In the genomic region with DNA sequence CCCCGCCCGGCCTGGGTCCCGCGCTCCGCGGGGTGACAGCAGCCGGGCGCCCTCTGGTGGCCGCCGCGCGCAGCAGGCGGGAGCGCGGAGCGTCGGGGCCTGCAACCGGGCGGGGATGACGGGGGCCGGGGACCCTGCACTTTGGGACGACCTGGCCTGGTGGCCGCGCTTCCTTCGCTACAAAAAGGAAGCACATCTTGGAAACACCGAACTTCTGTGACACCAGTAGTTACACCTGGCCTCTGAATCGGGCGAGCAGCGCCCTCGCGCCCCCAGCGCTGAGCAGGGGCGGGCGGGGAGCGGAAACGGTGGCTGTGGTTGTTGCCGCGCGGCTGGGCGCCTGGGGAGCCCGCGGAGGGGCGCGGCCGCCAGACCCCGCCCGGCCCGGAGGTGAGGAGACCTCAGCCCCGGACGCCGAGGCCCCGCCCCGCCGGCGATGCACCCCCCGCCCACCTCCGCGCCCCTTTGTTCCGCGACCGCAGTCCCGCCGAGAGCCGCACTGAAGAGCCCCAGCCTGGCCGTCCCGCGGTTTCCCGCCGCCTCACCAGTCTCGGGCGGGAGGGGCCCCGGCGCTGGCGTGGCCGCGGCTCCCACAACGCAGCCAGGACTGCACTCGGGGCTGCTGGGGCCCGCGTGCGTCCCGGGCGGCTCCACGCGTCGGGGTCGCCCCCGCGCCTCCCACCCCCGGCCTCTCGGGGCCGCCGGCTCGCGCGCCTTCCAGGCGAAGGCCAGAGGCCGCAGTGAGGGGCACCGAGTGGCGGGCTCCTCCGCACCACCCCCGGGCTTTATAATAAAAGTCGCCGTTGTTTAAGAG, we compare ENCODE assay signal across 8 cellular contexts. TPM values are rescaled to one million over a fixed set of nuclear protein-coding genes. Genes with fewer than 3 reads are reported as not detected.
A peak's percentile ranks its signal among the peaks of the same experiment; 100 is the strongest.
DNase-seq lines count a peak whose midpoint lies in the region; ATAC-seq, FAIRE-seq and TF ChIP-seq lines count a peak whose summit lies in the region.

No MANE protein-coding gene starts in this region.

- H3K9me3 ChIP-seq in PC-3 (ENCODE audit: low read length): no peaks in the 10 kb centered on the region
- no peaks in the 10 kb centered on the region for H3K9me3 ChIP-seq in thyroid gland

- peak overlapping the region; percentile 88 for H2AFZ ChIP-seq in PC-3 (ENCODE audit: low read length)

- POLR2A ChIA-PET in PC-3 (lab: Charles Lee; ENCODE audit: unreplicated experiment): interaction anchor here (0.7 kb wide), 1 partner anchor 57 kb away, joined by 3 read pairs; no protein-coding TSS in a partner anchor

- peak overlapping the region; percentile 86 for H3K4me2 ChIP-seq in PC-3 (ENCODE audit: low read length)

- FAIRE-seq in HTR-8/SVneo (lab: Jason Lieb, UNC): no peak

- H3K9me2 ChIP-seq in PC-3 (replicated peaks; ENCODE audit: low read length): no peaks in the 10 kb centered on the region

- peak overlapping the region; percentile 86 for H3K9ac ChIP-seq in PC-3 (ENCODE audit: low read length)

- H3K27me3 ChIP-seq in PC-3 (ENCODE audit: low read length) (no peaks in the 10 kb centered on the region), foreskin keratinocyte (no peaks in the 10 kb centered on the region), thyroid gland (no peaks in the 10 kb centered on the region)

- CTCF ChIA-PET in PC-3 (lab: Charles Lee): interaction anchor here (1.7 kb wide), 1 partner anchor 57 kb away, joined by 16 read pairs; no protein-coding TSS in a partner anchor

- H3K4me1 ChIP-seq in PC-3 (ENCODE audit: insufficient read depth, low read length) (peaks cover 35% of the 10 kb centered on the region), foreskin keratinocyte (peaks cover 7% of the 10 kb centered on the region), thyroid gland (peaks cover 8 to 19% of the 10 kb centered on the region in 2 donors)

- peaks cover 5% of the 10 kb centered on the region for H3F3A ChIP-seq in PC-3 (ENCODE audit: low read length, unreplicated experiment)

- TF ChIP-seq POLR2A in thyroid gland (IDR thresholded peaks at IDR 0.05): peak in 1 of 2 donors; percentile 10

- H3K36me3 ChIP-seq in PC-3 (ENCODE audit: low read depth, low read length) (no peaks in the 10 kb centered on the region), thyroid gland (no peaks in the 10 kb centered on the region)

- ATAC-seq in GM21360 (IDR thresholded peaks at IDR 0.05; ENCODE audit: unreplicated experiment): peak; percentile 44
- ATAC-seq in PC-3: peak; percentile 57
- peak; percentile 57 for ATAC-seq in foreskin keratinocyte

- intact Hi-C loops in PC-3 (cut with micrococcal nuclease) (loop anchor here (1.0 to 5.0 kb wide), 4 partner anchors 12 to 124 kb away; a partner anchor contains a TSS), thyroid gland (cut with DNase I) (loop anchor here (5.0 kb wide), 1 partner anchor 59 kb away; a partner anchor contains a TSS)

- H3K27ac ChIP-seq in PC-3 (ENCODE audit: low read length): peak overlapping the region; percentile 86
- H3K27ac ChIP-seq in foreskin keratinocyte: peak overlapping the region; percentile 83
- H3K27ac ChIP-seq in thyroid gland: peak overlapping the region in 2 of 3 donors; percentile 35 to 77

- DNase-seq in DMS 273 treated with DMSO at 0.1 percent for 48 hours (lab: John Stamatoyannopoulos, UW) (peak; percentile 64), HTR-8/SVneo (ENCODE audit: insufficient read length, low spot score) (peak; percentile 80), PC-3 (peak; percentile 86), activated T-helper 1 cell treated with Interleukin-2 at 50 U/mL for 16 hours (ENCODE audit: low read depth) (peak; percentile 70), foreskin keratinocyte (no peak), nucleus accumbens (lab: John Stamatoyannopoulos, UW) (peak in 37 of 56 donors; percentile 8 to 76 (median 29)), thyroid gland (peak; percentile 60 to 62)

- 0% methylated on average over 3 of the region's 104 CpGs; no CpG with 5 or more reads in 1 of the 2 donors for WGBS in thyroid gland, 2 donors

- TF ChIP-seq CTCF in PC-3 (conservative IDR thresholded peaks at IDR 0.05; ENCODE audit: low read depth, low read length) (peak; percentile 77), foreskin keratinocyte (conservative IDR thresholded peaks at IDR 0.05) (peak; percentile 90), thyroid gland (IDR thresholded peaks at IDR 0.05) (peak in 5 of 6 experiments; percentile 49 to 98 (median 89))

- H4K20me1 ChIP-seq in PC-3 (ENCODE audit: low read length): no peaks in the 10 kb centered on the region

- BruUV-seq in PC-3 (replicated peaks; lab: Mats Ljungman, UMichigan): no TSS peak

- H3K4me3 ChIP-seq in PC-3 (ENCODE audit: low read length) (peak overlapping the region; percentile 73), thyroid gland (replicated peaks in 1 of 3) (peak overlapping the region; percentile 49 to 71 (median 53))

- H3K79me2 ChIP-seq in PC-3 (ENCODE audit: low read length): no peaks in the 10 kb centered on the region

RNA-seq across cellular contexts. Expression of a gene that starts 59.3 kb away (rescaled TPM):
- total RNA-seq in PC-3 (2014; rRNA removed) (196 and 273 TPM in 2 replicates), foreskin keratinocyte (237 and 245 TPM in 2 replicates), thyroid gland (100 to 1,000 TPM; 304 to 610 (median 445) TPM)
- polyA plus RNA-seq in foreskin keratinocyte: 313 and 327 TPM in 2 replicates

Comparison
In these comparisons a context has a peak if more than half of its experiments do, and no peak if none do; other contexts are left out.
1. DNase-seq: peak in DMS 273 treated with DMSO at 0.1 percent for 48 hours (single experiment), HTR-8/SVneo (single experiment), PC-3 (single experiment), activated T-helper 1 cell treated with Interleukin-2 at 50 U/mL for 16 hours (single experiment), nucleus accumbens (37 of 56) and thyroid gland (2 of 2); none in foreskin keratinocyte (0 of 2).
2. Peak in every context shown above with its lines, with median percentiles within 50 percentile points of each other: ATAC-seq, H3K27ac ChIP-seq and CTCF ChIP-seq.